ENCODE assay signal across 1 cellular context in genomic region chr13:29593605-29594297, GRCh38.
TF ChIP-seq lines count a peak whose summit lies in the region.

No MANE protein-coding gene starts in this region.

TF ChIP-seq in HepG2, 621 proteins besides CTCF, POLR2A, EP300 and RAD21 (continued from another document):
- TF ChIP-seq ZBTB37 (CRISPR knock-in tag; IDR thresholded peaks at IDR 0.05) (no peak), ADNP (CRISPR knock-in tag; IDR thresholded peaks at IDR 0.05) (no peak)
TF ChIP-seq in HepG2: peak in this region for 1.
